In genomic region chr19:41958367-41959055, GRCh38 we compare ENCODE assay signal across 8 cellular contexts. TPM values are rescaled to one million over a fixed set of nuclear protein-coding genes. Genes with fewer than 3 reads are reported as not detected.
DNase-seq lines count a peak whose midpoint lies in the region; ATAC-seq and TF ChIP-seq lines count a peak whose summit lies in the region.

No MANE protein-coding gene starts in this region.

- H3K36me3 ChIP-seq in liver (ENCODE audit: control insufficient read depth in 4 of 4, insufficient read depth in 3 of 4, low read depth in 1 of 4, low read length in 3 of 4): peaks cover 0 to 6% (median 2%) of the 10 kb centered on the region in 4 donors

- DNase-seq in GM10248 (ENCODE audit: extremely low spot score) (peak; percentile 86), NCI-H345 treated with DMSO at 0.1 percent for 48 hours (lab: John Stamatoyannopoulos, UW; ENCODE audit: unreplicated experiment) (peak; percentile 28), dedifferentiated amniotic fluid mesenchymal stem cell (ENCODE audit: extremely low spot score) (peak; percentile 48)
- DNase-seq in activated CD4-positive, alpha-beta T cell treated with anti-CD3 and anti-CD28 coated beads, Interleukin-2, amount 50 U/mL, for 1 hour: peak; percentile 82
- peak; percentile 84 for DNase-seq in stimulated activated CD4-positive, alpha-beta T cell treated with anti-CD3 and anti-CD28 coated beads, Interleukin-4, amount 100 ng/mL, for 24 hours

- WGBS in liver: under 1% methylated on average over 43 of the region's 43 CpGs

- peak overlapping the region; percentile 10 to 30 for H3K9ac ChIP-seq in liver (ENCODE audit: low read depth in 1 of 2, low read length in 2 of 2)

- H3K27me3 ChIP-seq in liver (ENCODE audit: control insufficient read depth in 4 of 4, insufficient read depth in 4 of 4, low read length in 3 of 4): no peaks in the 10 kb centered on the region

- peaks cover 0 to 14% (median 8%) of the 10 kb centered on the region in 4 donors for H3K4me1 ChIP-seq in liver (ENCODE audit: control insufficient read depth in 4 of 4, insufficient read depth in 4 of 4, low read length in 3 of 4)

- TF ChIP-seq CTCF in GM10248 (IDR thresholded peaks at IDR 0.05; ENCODE audit: control extremely low read depth, extremely low read depth, low read depth, missing control alignments): no peak
- TF ChIP-seq CTCF in liver (IDR thresholded peaks at IDR 0.05; ENCODE audit: low read depth, low read length, missing input control): no peak

- peak; percentile 51 for ATAC-seq in HG02938 (IDR thresholded peaks at IDR 0.05; ENCODE audit: unreplicated experiment)
- no peak for ATAC-seq in GM21367 (IDR thresholded peaks at IDR 0.05; ENCODE audit: unreplicated experiment)

- H3K9me3 ChIP-seq in liver (ENCODE audit: control insufficient read depth in 4 of 4, low read length in 3 of 4): no peaks in the 10 kb centered on the region

- H3K27ac ChIP-seq in liver (ENCODE audit: low read depth in 1 of 2, low read length in 2 of 2): peak overlapping the region; percentile 80

- POLR2A ChIA-PET in GM10248 (lab: Yijun Ruan, JAX): interaction anchor here (0.5 to 3.9 kb wide), 3 partner anchors 60 to 99 kb away, joined by 4 to 13 read pairs (median 9); partner anchors contain the start of gene RPS19

- CTCF ChIA-PET in GM10248 (lab: Yijun Ruan, JAX): interaction anchor here (0.9 to 4.3 kb wide), 16 partner anchors 11 to 205 kb away, joined by 3 to 32 read pairs (median 4); partner anchors contain the start of genes ERFL and RPS19

- TF ChIP-seq RAD21 in liver (IDR thresholded peaks at IDR 0.05): no peak

- peak overlapping the region; percentile 62 to 86 (median 86) for H3K4me3 ChIP-seq in liver (ENCODE audit: low read depth in 1 of 3, low read length in 3 of 3)

TF ChIP-seq in liver, 16 proteins besides CTCF, POLR2A, EP300 and RAD21:
- TF ChIP-seq ZBTB33 (IDR thresholded peaks at IDR 0.05): no peak
- no peak for TF ChIP-seq FOXA1 (IDR thresholded peaks at IDR 0.05)
- TF ChIP-seq SP1 (IDR thresholded peaks at IDR 0.05): no peak
- TF ChIP-seq NR2F2 (IDR thresholded peaks at IDR 0.05): no peak
- no peak for TF ChIP-seq RXRA (IDR thresholded peaks at IDR 0.05)
- TF ChIP-seq YY1 (IDR thresholded peaks at IDR 0.05): peak; percentile 2
- TF ChIP-seq HNF4G (IDR thresholded peaks at IDR 0.05): no peak
- no peak for TF ChIP-seq GABPA (IDR thresholded peaks at IDR 0.05 in 1 of 2, conservative IDR thresholded peaks at IDR 0.05 in 1 of 2)
- TF ChIP-seq HNF4A (conservative IDR thresholded peaks at IDR 0.05): no peak
- TF ChIP-seq ATF3 (IDR thresholded peaks at IDR 0.05): no peak
- no peak for TF ChIP-seq EGR1 (IDR thresholded peaks at IDR 0.05; ENCODE audit: low read depth in 2 of 2)
- no peak for TF ChIP-seq FOXA2 (IDR thresholded peaks at IDR 0.05)
- peak; percentile 36 for TF ChIP-seq REST (IDR thresholded peaks at IDR 0.05)
- TF ChIP-seq JUND (IDR thresholded peaks at IDR 0.05): no peak
- no peak for TF ChIP-seq MAX (IDR thresholded peaks at IDR 0.05)

RNA-seq across cellular contexts. Expression of gene RABAC1, which starts 0.6 kb away (rescaled TPM):
- total RNA-seq in liver: 10 to 100 TPM; 43.2 to 52.1 TPM
- polyA plus RNA-seq in liver: 100 to 1,000 TPM; 147 to 161 TPM

RNA-seq across cellular contexts. Expression of gene ERFL, which starts 30.3 kb away (rescaled TPM):
- total RNA-seq in liver: not detected
- not detected for polyA plus RNA-seq in liver

RNA-seq across cellular contexts. Expression of gene ATP1A3, which starts 35.5 kb away (rescaled TPM):
- under 1 TPM; 0.08 to 0.09 TPM for total RNA-seq in liver
- polyA plus RNA-seq in liver: under 1 TPM in 1 of 2 donors, not detected in 1; 0.05 TPM

Comparison
In these comparisons a context has a peak if more than half of its experiments do, and no peak if none do; other contexts are left out.
1. DNase-seq: peak in every context shown above with its lines; median percentile 86 in GM10248; 84 in stimulated activated CD4-positive, alpha-beta T cell treated with anti-CD3 and anti-CD28 coated beads, Interleukin-4, amount 100 ng/mL, for 24 hours; 82 in activated CD4-positive, alpha-beta T cell treated with anti-CD3 and anti-CD28 coated beads, Interleukin-2, amount 50 U/mL, for 1 hour; 48 in dedifferentiated amniotic fluid mesenchymal stem cell; 28 in NCI-H345 treated with DMSO at 0.1 percent for 48 hours.